9 cellular contexts compared by ENCODE assay signal in genomic region chr10:4790922-4791321, GRCh38.
"Had no signal": no experiment of that assay in that cellular context is flagged by ENCODE, and none has a peak within 500 bp of the region (broad histone marks: within the 10 kb centered on the region; RNA-seq: fewer than 3 reads in every experiment).

No MANE protein-coding gene starts in this region.

- ATAC-seq: GM23338, K562 had no signal

- H3K4me2 ChIP-seq: GM23338 had no signal

- H3K4me3 ChIP-seq: GM23338, K562 had no signal

- DNase-seq: H9, HCEC 1CT, HFFc6, KG1 had no signal

- H2AFZ ChIP-seq: GM23338 had no signal

- FAIRE-seq: H1, H54, HTR-8/SVneo, K562 had no signal
